Comparison of ENCODE assay signal across 6 cellular contexts in genomic region chr13:96051491-96051890, GRCh38. TPM values are rescaled to one million over a fixed set of nuclear protein-coding genes. Genes with fewer than 3 reads are reported as not detected.
"Had no signal": no experiment of that assay in that cellular context is flagged by ENCODE, and none has a peak within 500 bp of the region (broad histone marks: within the 10 kb centered on the region; RNA-seq: fewer than 3 reads in every experiment).

No MANE protein-coding gene starts in this region.

RNA-seq across cellular contexts. Expression of gene HS6ST3, which starts 38.4 kb away (rescaled TPM):
- total RNA-seq: dermis blood vessel endothelial cell; fibroblast of lung; lung microvascular endothelial cell; natural killer cell treated with Interleukin-12 subunit alpha and Interleukin-12 subunit beta and Interleukin-15 and Interleukin-18, amount 100 ng/mL, for 72 hours; osteoblast; spleen had no signal
- polyA plus RNA-seq: fibroblast of lung had no signal
